In genomic region chr1:156123356-156124196, GRCh38 we compare ENCODE assay signal across 8 cellular contexts. TPM values are rescaled to one million over a fixed set of nuclear protein-coding genes. Genes with fewer than 3 reads are reported as not detected.
DNase-seq lines count a peak whose midpoint lies in the region; ATAC-seq and TF ChIP-seq lines count a peak whose summit lies in the region.

No MANE protein-coding gene starts in this region.

- no peaks in the 10 kb centered on the region for H3K9me3 Mint-ChIP-seq in CD8-positive, alpha-beta memory T cell
- no peaks in the 10 kb centered on the region for H3K9me3 Mint-ChIP-seq in activated T-cell treated with anti-CD3 and anti-CD28 coated beads, Interleukin-2, amount 50 U/mL, for 4 hours

- peak; percentile 41 to 83 (median 54) for DNase-seq in CD8-positive, alpha-beta memory T cell
- DNase-seq in OCI-LY7 (ENCODE audit: low spot score) (no peak), esophagus muscularis mucosa (ENCODE audit: extremely low spot score) (peak; percentile 99), cerebellum (ENCODE audit: low spot score) (no peak)
- peak; percentile 62 for DNase-seq in activated T-cell treated with anti-CD3 and anti-CD28 coated beads, Interleukin-2, amount 50 U/mL, for 4 hours

- H3K36me3 ChIP-seq in CD8-positive, alpha-beta memory T cell (ENCODE audit: insufficient read depth, low read length), result no peaks in the 10 kb centered on the region
- no peaks in the 10 kb centered on the region for H3K36me3 ChIP-seq in OCI-LY7 (ENCODE audit: insufficient read depth, low read length)
- H3K36me3 ChIP-seq in esophagus muscularis mucosa, result peaks cover 0 to 19% (median 0%) of the 10 kb centered on the region in 4 donors
- peaks cover 24% of the 10 kb centered on the region for H3K36me3 ChIP-seq in muscle layer of colon (ENCODE audit: insufficient read depth, low read length)

- no peaks in the 10 kb centered on the region for H3K27me3 ChIP-seq in CD8-positive, alpha-beta memory T cell (ENCODE audit: insufficient read depth, low read length, poor library complexity, severe bottlenecking)
- H3K27me3 ChIP-seq in esophagus muscularis mucosa (no peaks in the 10 kb centered on the region), muscle layer of colon (ENCODE audit: control insufficient read depth in 1 of 2, insufficient read depth in 2 of 2, low read length in 2 of 2) (no peaks in the 10 kb centered on the region)

- H3K9me2 ChIP-seq in OCI-LY7 (ENCODE audit: insufficient read depth, low read length), result no peaks in the 10 kb centered on the region

- H3K4me2 ChIP-seq in OCI-LY7 (ENCODE audit: low read length), result no peak overlapping the region

- no peaks in the 10 kb centered on the region for H3K79me2 ChIP-seq in OCI-LY7 (ENCODE audit: insufficient read depth, low read depth, low read length)

- peaks cover 0 to 7% of the 10 kb centered on the region in 2 donors for H3K27me3 Mint-ChIP-seq in CD8-positive, alpha-beta memory T cell
- no peaks in the 10 kb centered on the region for H3K27me3 Mint-ChIP-seq in activated T-cell treated with anti-CD3 and anti-CD28 coated beads, Interleukin-2, amount 50 U/mL, for 4 hours (ENCODE audit: low read depth)

- no peak overlapping the region for H2AFZ ChIP-seq in OCI-LY7 (ENCODE audit: low read length)

- TF ChIP-seq EP300 in Ishikawa (IDR thresholded peaks at IDR 0.05; ENCODE audit: borderline replicate concordance) (peak; percentile 83), esophagus muscularis mucosa (IDR thresholded peaks at IDR 0.05) (no peak)

- H3K27ac ChIP-seq in CD8-positive, alpha-beta memory T cell (ENCODE audit: low read depth, low read length), result peak overlapping the region; percentile 88
- H3K27ac ChIP-seq in OCI-LY7 (ENCODE audit: low read depth, low read length, poor library complexity, severe bottlenecking) (no peak overlapping the region), esophagus muscularis mucosa (replicated peaks in 1 of 4) (peak overlapping the region; percentile 92 to 100 (median 96)), muscle layer of colon (ENCODE audit: low read depth, low read length) (peak overlapping the region; percentile 95), temporal lobe (ENCODE audit: low read depth, low read length) (peak overlapping the region; percentile 95)

- peaks cover 0 to 6% (median 0%) of the 10 kb centered on the region in 3 donors for H3K36me3 Mint-ChIP-seq in CD8-positive, alpha-beta memory T cell
- H3K36me3 Mint-ChIP-seq in activated T-cell treated with anti-CD3 and anti-CD28 coated beads, Interleukin-2, amount 50 U/mL, for 4 hours (ENCODE audit: insufficient read depth), result peaks cover 12% of the 10 kb centered on the region

- peak; percentile 41 to 45 for ATAC-seq in activated T-cell treated with anti-CD3 and anti-CD28 coated beads, Interleukin-2, amount 50 U/mL, for 4 hours

- peak overlapping the region; percentile 67 for H3K9ac ChIP-seq in muscle layer of colon (ENCODE audit: low read length)

- peak overlapping the region in 6 of 7 donors; percentile 4 to 64 (median 34) for H3K4me3 Mint-ChIP-seq in CD8-positive, alpha-beta memory T cell
- H3K4me3 Mint-ChIP-seq in activated T-cell treated with anti-CD3 and anti-CD28 coated beads, Interleukin-2, amount 50 U/mL, for 4 hours, result peak overlapping the region; percentile 9

- peaks cover 50 to 79% (median 72%) of the 10 kb centered on the region in 3 donors for H3K4me1 Mint-ChIP-seq in CD8-positive, alpha-beta memory T cell
- H3K4me1 Mint-ChIP-seq in activated T-cell treated with anti-CD3 and anti-CD28 coated beads, Interleukin-2, amount 50 U/mL, for 4 hours (ENCODE audit: low read depth), result peaks cover 70% of the 10 kb centered on the region

- H3K4me3 ChIP-seq in CD8-positive, alpha-beta memory T cell (ENCODE audit: low read length), result no peak overlapping the region
- H3K4me3 ChIP-seq in OCI-LY7 (ENCODE audit: low read depth, low read length, poor library complexity, severe bottlenecking) (no peak overlapping the region), esophagus muscularis mucosa (peak overlapping the region; percentile 46 to 69 (median 58)), muscle layer of colon (ENCODE audit: low read depth in 1 of 2, low read length in 2 of 2) (peak overlapping the region; percentile 49 to 64)

- TF ChIP-seq POLR2A in esophagus muscularis mucosa (IDR thresholded peaks at IDR 0.05; ENCODE audit: low read depth), result peak; percentile 73

- CTCF ChIA-PET in CD8-positive, alpha-beta memory T cell (lab: Charles Lee), result interaction anchor here (0.9 to 25.4 kb wide), 3 partner anchors 8 to 24 kb away, joined by 3 to 702 read pairs (median 3); no protein-coding TSS in a partner anchor
- CTCF ChIA-PET in OCI-LY7 (lab: Charles Lee; ENCODE audit: unreplicated experiment), result no interaction called here

- TF ChIP-seq CTCF in OCI-LY7 (conservative IDR thresholded peaks at IDR 0.05; ENCODE audit: low read length) (peak; percentile 42; the same call in 1 of the 2 replicates), esophagus muscularis mucosa (IDR thresholded peaks at IDR 0.05) (peak in 2 of 3 experiments; percentile 23 to 38)

- no peaks in the 10 kb centered on the region for H4K20me1 ChIP-seq in OCI-LY7 (ENCODE audit: insufficient read depth, low read length)

- intact Hi-C loops in OCI-LY7 (cut with micrococcal nuclease; ENCODE audit: unreplicated experiment), result loop anchor here (10.0 kb wide), 1 partner anchor 321 kb away; no protein-coding TSS in a partner anchor
- intact Hi-C loops in esophagus muscularis mucosa (cut with DNase I), result no loop called here

- no TSS peak for BruUV-seq in OCI-LY7 (replicated peaks; lab: Mats Ljungman, UMichigan)

- no peaks in the 10 kb centered on the region for H3K9me3 ChIP-seq in CD8-positive, alpha-beta memory T cell (ENCODE audit: low read length)
- H3K9me3 ChIP-seq in OCI-LY7 (ENCODE audit: low read length), result no peaks in the 10 kb centered on the region
- H3K9me3 ChIP-seq in esophagus muscularis mucosa, result no peaks in the 10 kb centered on the region
- no peaks in the 10 kb centered on the region for H3K9me3 ChIP-seq in muscle layer of colon (ENCODE audit: low read length)

- no peak for TF ChIP-seq RAD21 in Ishikawa (IDR thresholded peaks at IDR 0.05; ENCODE audit: low read depth)

- POLR2A ChIA-PET in CD8-positive, alpha-beta memory T cell (lab: Charles Lee), result interaction anchor here (0.6 kb wide), 1 partner anchor 19 kb away, joined by 3 read pairs; no protein-coding TSS in a partner anchor
- POLR2A ChIA-PET in OCI-LY7 (lab: Charles Lee), result interaction anchor here (0.6 kb wide), 1 partner anchor 77 kb away, joined by 10 read pairs; no protein-coding TSS in a partner anchor

- H3K4me1 ChIP-seq in CD8-positive, alpha-beta memory T cell (ENCODE audit: insufficient read depth, low read length), result peaks cover 62% of the 10 kb centered on the region
- H3K4me1 ChIP-seq in OCI-LY7 (ENCODE audit: insufficient read depth, low read length, poor library complexity, severe bottlenecking) (peaks cover 25% of the 10 kb centered on the region), esophagus muscularis mucosa (peaks cover 95 to 100% (median 100%) of the 10 kb centered on the region in 4 donors), muscle layer of colon (ENCODE audit: insufficient read depth, low read length) (peaks cover 90% of the 10 kb centered on the region)

- 0% methylated on average over 9 of the region's 14 CpGs for WGBS in esophagus muscularis mucosa

- H3K27ac Mint-ChIP-seq in CD8-positive, alpha-beta memory T cell, result peak overlapping the region; percentile 35 to 97 (median 94)

TF ChIP-seq in Ishikawa, 13 proteins besides CTCF, POLR2A, EP300 and RAD21 (continues in another document):
- TF ChIP-seq ZBTB7A (IDR thresholded peaks at IDR 0.05; ENCODE audit: low read depth), result peak; percentile 85; the same call in 1 of the 2 replicates
- 0 out of 2 replicates have a peak, but pooled peaks have one; percentile 13 for TF ChIP-seq YY1 (IDR thresholded peaks at IDR 0.05; ENCODE audit: low read depth)
- 0 out of 2 replicates have a peak, but pooled peaks have one; percentile 41 for TF ChIP-seq EGR1 (IDR thresholded peaks at IDR 0.05)

RNA-seq across cellular contexts. Expression of gene LMNA, which starts 9.1 kb away (rescaled TPM):
- 100 to 1,000 TPM; 325 to 335 TPM for total RNA-seq in CD8-positive, alpha-beta memory T cell
- 13.9 TPM for polyA plus RNA-seq in CD8-positive, alpha-beta memory T cell
- total RNA-seq in OCI-LY7 (2014; rRNA removed; shearing (Covaris generic)), result 12.9 and 14.3 TPM in 2 replicates
- total RNA-seq in OCI-LY7 (2022) (5.0 and 6.5 TPM in 2 replicates), esophagus muscularis mucosa (100 to 1,000 TPM; 311 to 589 (median 380) TPM), temporal lobe (20.4 TPM), cerebellum (26.9 TPM)
- total RNA-seq in activated T-cell treated with anti-CD3 and anti-CD28 coated beads, Interleukin-2, amount 50 U/mL, for 4 hours, result 100 to 1,000 TPM; 113 to 162 (median 124) TPM

RNA-seq across cellular contexts. Expression of gene SEMA4A, which starts 29.8 kb away (rescaled TPM):
- total RNA-seq in CD8-positive, alpha-beta memory T cell, result 10 to 100 TPM; 21.6 to 23.0 TPM
- polyA plus RNA-seq in CD8-positive, alpha-beta memory T cell, result 10.7 TPM
- 77.8 and 81.2 TPM in 2 replicates for total RNA-seq in OCI-LY7 (2014; rRNA removed; shearing (Covaris generic))
- total RNA-seq in OCI-LY7 (2022), result 196 and 205 TPM in 2 replicates
- 10 to 100 TPM; 31.7 to 51.5 (median 37.1) TPM for total RNA-seq in activated T-cell treated with anti-CD3 and anti-CD28 coated beads, Interleukin-2, amount 50 U/mL, for 4 hours
- total RNA-seq in esophagus muscularis mucosa, result 1 to 10 TPM; 1.7 to 4.1 (median 2.6) TPM
- total RNA-seq in temporal lobe, result 24.8 TPM
- total RNA-seq in cerebellum, result 12.3 TPM

RNA-seq across cellular contexts. Expression of gene MEX3A, which starts 41.3 kb away (rescaled TPM):
- 1 to 10 TPM in 1 of 2 experiments, under 1 TPM in 1; 0.24 to 1.0 TPM for total RNA-seq in CD8-positive, alpha-beta memory T cell
- not detected for polyA plus RNA-seq in CD8-positive, alpha-beta memory T cell
- total RNA-seq in OCI-LY7 (2014; rRNA removed; shearing (Covaris generic)), result 4.5 and 5.3 TPM in 2 replicates
- total RNA-seq in OCI-LY7 (2022), result 5.3 and 5.5 TPM in 2 replicates
- under 1 TPM; 0.50 to 0.66 (median 0.57) TPM for total RNA-seq in activated T-cell treated with anti-CD3 and anti-CD28 coated beads, Interleukin-2, amount 50 U/mL, for 4 hours
- total RNA-seq in esophagus muscularis mucosa, result 1 to 10 TPM in 1 of 4 donors, under 1 TPM in 3; under 0.01 to 1.6 (median 0.66) TPM
- total RNA-seq in temporal lobe, result 44.0 TPM
- total RNA-seq in cerebellum, result 49.8 TPM

Comparison
In these comparisons a context has a peak if more than half of its experiments do, and no peak if none do; other contexts are left out.
1. DNase-seq: peak in CD8-positive, alpha-beta memory T cell (5 of 5), activated T-cell treated with anti-CD3 and anti-CD28 coated beads, Interleukin-2, amount 50 U/mL, for 4 hours (single experiment) and esophagus muscularis mucosa (single experiment); none in OCI-LY7 (single experiment) and cerebellum (single experiment).
2. H3K4me3 ChIP-seq: peak in esophagus muscularis mucosa (4 of 4) and muscle layer of colon (2 of 2); none in CD8-positive, alpha-beta memory T cell (single experiment) and OCI-LY7 (single experiment).